30 cellular contexts compared by ENCODE assay signal in the genomic region with DNA sequence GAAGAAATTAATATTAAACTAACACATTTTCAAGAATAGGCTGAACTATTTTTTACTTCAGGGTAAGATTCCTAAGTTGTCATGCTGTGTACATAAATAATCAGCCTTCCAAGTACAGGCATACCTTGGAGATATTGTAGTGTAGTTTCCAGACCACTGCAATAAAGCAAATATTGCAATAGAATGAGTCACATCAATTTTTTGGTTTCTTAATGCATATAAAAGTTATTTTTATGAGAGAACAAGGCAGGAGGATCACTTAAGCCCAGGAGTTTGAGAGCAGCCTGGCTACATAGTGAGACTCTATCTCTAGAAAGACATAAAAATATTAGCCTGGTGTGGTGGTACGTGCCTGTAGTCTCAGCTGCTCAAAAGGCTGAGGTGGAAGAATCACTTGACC.
DNase-seq lines count a peak whose midpoint lies in the region; ATAC-seq, FAIRE-seq and TF ChIP-seq lines count a peak whose summit lies in the region.
"Had no signal": no experiment of that assay in that cellular context is flagged by ENCODE, and none has a peak within 500 bp of the region (broad histone marks: within the 10 kb centered on the region; RNA-seq: fewer than 3 reads in every experiment).

No MANE protein-coding gene starts in this region.

- ATAC-seq in activated CD8-positive, alpha-beta T cell treated with anti-CD3 and anti-CD28 coated beads, Interleukin-2, amount 10 ng/mL, durations not matched to agents 7 days and 5 days = no peak
- no peak for ATAC-seq in activated CD8-positive, alpha-beta memory T cell treated with anti-CD3 and anti-CD28 coated beads, Interleukin-2, amount 10 ng/mL, durations not matched to agents 7 days and 5 days
- ATAC-seq: activated CD8-positive, alpha-beta T cell treated with anti-CD3 and anti-CD28 coated beads for 36 hours; heart right ventricle; left lobe of liver had no signal

- H3K4me1 ChIP-seq in mammary epithelial cell (ENCODE audit: insufficient read depth, low read length) (peaks cover 32% of the 10 kb centered on the region), SJSA1 (replicated peaks) (peaks cover 17% of the 10 kb centered on the region), sigmoid colon (no peaks in the 10 kb centered on the region), small intestine (ENCODE audit: control insufficient read depth in 2 of 2, insufficient read depth in 1 of 2, low read depth in 1 of 2, low read length in 1 of 2) (no peaks in the 10 kb centered on the region)
- H3K4me1 ChIP-seq: ascending aorta, colonic mucosa, heart right ventricle, spleen, upper lobe of left lung had no signal

- H3K4me2 ChIP-seq in mammary epithelial cell (ENCODE audit: insufficient read depth, low read depth, low read length) = peak overlapping the region; percentile 15
- H3K4me2 ChIP-seq: KMS-11 had no signal

- no peak for TF ChIP-seq EP300 in sigmoid colon (IDR thresholded peaks at IDR 0.05)

- peaks cover 1% of the 10 kb centered on the region for H3K36me3 Mint-ChIP-seq in MCF 10A (ENCODE audit: insufficient read depth, unreplicated experiment)
- H3K36me3 Mint-ChIP-seq in activated CD8-positive, alpha-beta T cell treated with anti-CD3 and anti-CD28 coated beads, Interleukin-2, amount 10 ng/mL, durations not matched to agents 7 days and 5 days (ENCODE audit: low read depth) = no peaks in the 10 kb centered on the region
- H3K36me3 Mint-ChIP-seq in activated CD8-positive, alpha-beta memory T cell treated with anti-CD3 and anti-CD28 coated beads, Interleukin-2, amount 10 ng/mL, durations not matched to agents 7 days and 5 days = no peaks in the 10 kb centered on the region
- H3K36me3 Mint-ChIP-seq: activated naive CD4-positive, alpha-beta T cell treated with anti-CD3 and anti-CD28 coated beads, Interleukin-2, amount 10 ng/mL, durations not matched to agents 7 days and 5 days; CD14-positive monocyte; mesothelial cell of epicardium had no signal

- H3K4me1 Mint-ChIP-seq in MCF 10A (ENCODE audit: insufficient read depth, unreplicated experiment) = no peaks in the 10 kb centered on the region
- H3K4me1 Mint-ChIP-seq in activated CD8-positive, alpha-beta T cell treated with anti-CD3 and anti-CD28 coated beads, Interleukin-2, amount 10 ng/mL, durations not matched to agents 7 days and 5 days (ENCODE audit: low read depth) = no peaks in the 10 kb centered on the region
- H3K4me1 Mint-ChIP-seq in activated CD8-positive, alpha-beta memory T cell treated with anti-CD3 and anti-CD28 coated beads, Interleukin-2, amount 10 ng/mL, durations not matched to agents 7 days and 5 days = no peaks in the 10 kb centered on the region
- H3K4me1 Mint-ChIP-seq: activated naive CD4-positive, alpha-beta T cell treated with anti-CD3 and anti-CD28 coated beads, Interleukin-2, amount 10 ng/mL, durations not matched to agents 7 days and 5 days; CD14-positive monocyte; mesothelial cell of epicardium; nephron progenitor cell had no signal

- in situ Hi-C loops in mammary epithelial cell (cut with MboI; ENCODE audit: low sequenced_read_pairs in 2 of 2) = loop anchor here in 1 of 2 donors (25.0 kb wide), 1 partner anchor 739 kb away; no protein-coding TSS in a partner anchor

- H3K9ac ChIP-seq in mammary epithelial cell (ENCODE audit: insufficient read depth, low read length) = no peak overlapping the region
- H3K9ac ChIP-seq: KMS-11 had no signal

- TF ChIP-seq CTCF in mammary epithelial cell (conservative IDR thresholded peaks at IDR 0.05 in 1 of 2, IDR thresholded peaks at IDR 0.05 in 1 of 2; ENCODE audit: extremely low read depth in 1 of 2, insufficient read depth in 1 of 2, low read depth in 1 of 2, low read length in 2 of 2) (no peak), MCF 10A (IDR thresholded peaks at IDR 0.05; ENCODE audit: unreplicated experiment) (no peak), fibroblast of pulmonary artery (IDR thresholded peaks at IDR 0.05; ENCODE audit: low read length, missing control alignments) (no peak), sigmoid colon (IDR thresholded peaks at IDR 0.05) (no peak)

- peak; percentile 48 for DNase-seq in mammary epithelial cell
- DNase-seq in MCF 10A (ENCODE audit: unreplicated experiment) = no peak
- peak in 1 of 2 experiments; percentile 26 for DNase-seq in SJSA1 (ENCODE audit: low read depth in 1 of 2, low spot score in 2 of 2)
- DNase-seq in fibroblast of pulmonary artery (ENCODE audit: low read depth) = peak; percentile 25
- DNase-seq in activated CD8-positive, alpha-beta T cell treated with anti-CD3 and anti-CD28 coated beads, Interleukin-2, amount 10 ng/mL, durations not matched to agents 7 days and 5 days = no peak
- no peak for DNase-seq in activated CD8-positive, alpha-beta memory T cell treated with anti-CD3 and anti-CD28 coated beads, Interleukin-2, amount 10 ng/mL, durations not matched to agents 7 days and 5 days
- no peak for DNase-seq in sigmoid colon
- no peak for DNase-seq in small intestine
- DNase-seq: 8988T; activated CD4-positive, CD25-positive, alpha-beta regulatory T cell; activated CD8-positive, alpha-beta T cell treated with anti-CD3 and anti-CD28 coated beads for 36 hours; activated naive CD4-positive, alpha-beta T cell treated with anti-CD3 and anti-CD28 coated beads, Interleukin-2, amount 10 ng/mL, durations not matched to agents 7 days and 5 days; activated T-cell treated with anti-CD3 and anti-CD28 coated beads, Interleukin-2, amount 50 U/mL, for 48 hours; colonic mucosa; endodermal cell; heart right ventricle; NCI-H1092 treated with DMSO at 0.1 percent for 48 hours; NCI-H2107; NCI-H524; nephron progenitor cell; spleen; stimulated activated CD4-positive, alpha-beta T cell treated with anti-CD3 and anti-CD28 coated beads, Interleukin-4, amount 100 ng/mL, for 4 hours; upper lobe of left lung had no signal

- H3K27me3 ChIP-seq in mammary epithelial cell (ENCODE audit: insufficient read depth, low read length) = no peaks in the 10 kb centered on the region
- H3K27me3 ChIP-seq in SJSA1 (replicated peaks) = no peaks in the 10 kb centered on the region
- H3K27me3 ChIP-seq in sigmoid colon = no peaks in the 10 kb centered on the region
- H3K27me3 ChIP-seq in small intestine (ENCODE audit: control insufficient read depth in 2 of 2, insufficient read depth in 2 of 2, low read length in 2 of 2) = no peaks in the 10 kb centered on the region
- H3K27me3 ChIP-seq: ascending aorta, colonic mucosa, spleen, upper lobe of left lung had no signal

- 100% methylated on average over 1 of the region's 1 CpG for WGBS in mammary epithelial cell (ENCODE audit: low coverage, missing lambda C conversion rate)
- WGBS in sigmoid colon, 2 donors = 69 to 85% methylated on average over 1 of the region's 1 CpG
- 57 to 78% (median 75%) methylated on average over 1 of the region's 1 CpG for whole genome bisulfite sequencing in small intestine, 3 donors

- no peak for TF ChIP-seq POLR2A in sigmoid colon (IDR thresholded peaks at IDR 0.05)

- H3K27ac ChIP-seq in mammary epithelial cell (ENCODE audit: insufficient read depth, low read depth, low read length) (no peak overlapping the region), SJSA1 (peak overlapping the region; percentile 40), sigmoid colon (no peak overlapping the region), small intestine (ENCODE audit: low read depth in 1 of 2, low read length in 1 of 2) (no peak overlapping the region)
- H3K27ac ChIP-seq: ascending aorta, colonic mucosa, heart right ventricle, KMS-11, spleen, upper lobe of left lung had no signal

- H3K27me3 Mint-ChIP-seq in MCF 10A (ENCODE audit: insufficient read depth, unreplicated experiment) = no peaks in the 10 kb centered on the region
- peaks cover 9% of the 10 kb centered on the region for H3K27me3 Mint-ChIP-seq in activated CD8-positive, alpha-beta T cell treated with anti-CD3 and anti-CD28 coated beads, Interleukin-2, amount 10 ng/mL, durations not matched to agents 7 days and 5 days (ENCODE audit: low read depth)
- no peaks in the 10 kb centered on the region for H3K27me3 Mint-ChIP-seq in activated CD8-positive, alpha-beta memory T cell treated with anti-CD3 and anti-CD28 coated beads, Interleukin-2, amount 10 ng/mL, durations not matched to agents 7 days and 5 days
- H3K27me3 Mint-ChIP-seq: activated CD8-positive, alpha-beta T cell treated with anti-CD3 and anti-CD28 coated beads for 36 hours; activated naive CD4-positive, alpha-beta T cell treated with anti-CD3 and anti-CD28 coated beads, Interleukin-2, amount 10 ng/mL, durations not matched to agents 7 days and 5 days had no signal

- H4K20me1 ChIP-seq in mammary epithelial cell (ENCODE audit: insufficient read depth, low read length) = no peaks in the 10 kb centered on the region

- H3K4me3 Mint-ChIP-seq in MCF 10A (ENCODE audit: unreplicated experiment) = no peak overlapping the region
- no peak overlapping the region for H3K4me3 Mint-ChIP-seq in activated CD8-positive, alpha-beta T cell treated with anti-CD3 and anti-CD28 coated beads, Interleukin-2, amount 10 ng/mL, durations not matched to agents 7 days and 5 days
- no peak overlapping the region for H3K4me3 Mint-ChIP-seq in activated CD8-positive, alpha-beta memory T cell treated with anti-CD3 and anti-CD28 coated beads, Interleukin-2, amount 10 ng/mL, durations not matched to agents 7 days and 5 days
- H3K4me3 Mint-ChIP-seq: activated CD8-positive, alpha-beta T cell treated with anti-CD3 and anti-CD28 coated beads for 36 hours; activated naive CD4-positive, alpha-beta T cell treated with anti-CD3 and anti-CD28 coated beads, Interleukin-2, amount 10 ng/mL, durations not matched to agents 7 days and 5 days; CD14-positive monocyte; endodermal cell; mesothelial cell of epicardium; nephron progenitor cell had no signal

- H3K9me3 ChIP-seq in mammary epithelial cell (replicated peaks; ENCODE audit: insufficient read depth, low read length) (no peaks in the 10 kb centered on the region), SJSA1 (replicated peaks) (no peaks in the 10 kb centered on the region), sigmoid colon (no peaks in the 10 kb centered on the region), small intestine (ENCODE audit: control insufficient read depth, low read depth) (no peaks in the 10 kb centered on the region)
- H3K9me3 ChIP-seq: ascending aorta, colonic mucosa, heart right ventricle, spleen, upper lobe of left lung had no signal

- no peaks in the 10 kb centered on the region for H3K79me2 ChIP-seq in mammary epithelial cell (ENCODE audit: insufficient read depth, low read length)

- no peaks in the 10 kb centered on the region for H3K36me3 ChIP-seq in mammary epithelial cell (ENCODE audit: insufficient read depth, low read length)
- H3K36me3 ChIP-seq in SJSA1 = no peaks in the 10 kb centered on the region
- H3K36me3 ChIP-seq in sigmoid colon = no peaks in the 10 kb centered on the region
- H3K36me3 ChIP-seq in small intestine (ENCODE audit: control insufficient read depth in 2 of 2, insufficient read depth in 2 of 2, low read length in 2 of 2) = no peaks in the 10 kb centered on the region
- H3K36me3 ChIP-seq: ascending aorta, colonic mucosa, heart right ventricle, spleen, upper lobe of left lung had no signal

- dilution Hi-C loops in mammary epithelial cell (cut with HindIII; ENCODE audit: low sequenced_read_pairs) = loop anchor here (25.0 kb wide), 1 partner anchor 239 kb away; no protein-coding TSS in a partner anchor

- no peak overlapping the region for H2AFZ ChIP-seq in mammary epithelial cell (ENCODE audit: low read depth, low read length)

- CTCF ChIA-PET in mammary epithelial cell (lab: Charles Lee; ENCODE audit: low non-redundant PET) = no interaction called here
- CTCF ChIA-PET in MCF 10A (lab: Yijun Ruan, JAX) = no interaction called here
- CTCF ChIA-PET in activated CD8-positive, alpha-beta T cell treated with anti-CD3 and anti-CD28 coated beads, Interleukin-2, amount 10 ng/mL, durations not matched to agents 7 days and 5 days (lab: Charles Lee) = interaction anchor here (1.4 kb wide), 1 partner anchor 8 kb away, joined by 9 read pairs; no protein-coding TSS in a partner anchor
- CTCF ChIA-PET in activated CD8-positive, alpha-beta memory T cell treated with anti-CD3 and anti-CD28 coated beads, Interleukin-2, amount 10 ng/mL, durations not matched to agents 7 days and 5 days (lab: Charles Lee) = no interaction called here

- no peak for FAIRE-seq in small intestine (lab: Jason Lieb, UNC)
- FAIRE-seq: GM12892, GM19239 had no signal

- H3K9me3 Mint-ChIP-seq in MCF 10A (ENCODE audit: unreplicated experiment) = peaks cover 14% of the 10 kb centered on the region
- H3K9me3 Mint-ChIP-seq in activated CD8-positive, alpha-beta T cell treated with anti-CD3 and anti-CD28 coated beads, Interleukin-2, amount 10 ng/mL, durations not matched to agents 7 days and 5 days (ENCODE audit: insufficient read depth) = no peaks in the 10 kb centered on the region
- H3K9me3 Mint-ChIP-seq in activated CD8-positive, alpha-beta memory T cell treated with anti-CD3 and anti-CD28 coated beads, Interleukin-2, amount 10 ng/mL, durations not matched to agents 7 days and 5 days (ENCODE audit: low read depth) = no peaks in the 10 kb centered on the region
- H3K9me3 Mint-ChIP-seq: activated CD8-positive, alpha-beta T cell treated with anti-CD3 and anti-CD28 coated beads for 36 hours; activated naive CD4-positive, alpha-beta T cell treated with anti-CD3 and anti-CD28 coated beads, Interleukin-2, amount 10 ng/mL, durations not matched to agents 7 days and 5 days; endodermal cell; mesothelial cell of epicardium; nephron progenitor cell had no signal

- intact Hi-C loops in mammary epithelial cell (cut with micrococcal nuclease) = no loop called here
- intact Hi-C loops in MCF 10A (cut with micrococcal nuclease) = no loop called here
- intact Hi-C loops in sigmoid colon (cut with DNase I) = no loop called here

- POLR2A ChIA-PET in MCF 10A (lab: Yijun Ruan, JAX) = no interaction called here
- POLR2A ChIA-PET in activated CD8-positive, alpha-beta T cell treated with anti-CD3 and anti-CD28 coated beads, Interleukin-2, amount 10 ng/mL, durations not matched to agents 7 days and 5 days (lab: Charles Lee) = no interaction called here

- no TSS peak for BruUV-seq in mammary epithelial cell (replicated peaks; lab: Mats Ljungman, UMichigan)
- BruUV-seq in MCF 10A (replicated peaks; lab: Mats Ljungman, UMichigan) = no TSS peak

- no peak overlapping the region for H3K27ac Mint-ChIP-seq in MCF 10A (ENCODE audit: low read depth, unreplicated experiment)
- H3K27ac Mint-ChIP-seq in activated CD8-positive, alpha-beta T cell treated with anti-CD3 and anti-CD28 coated beads, Interleukin-2, amount 10 ng/mL, durations not matched to agents 7 days and 5 days = no peak overlapping the region
- H3K27ac Mint-ChIP-seq in activated CD8-positive, alpha-beta memory T cell treated with anti-CD3 and anti-CD28 coated beads, Interleukin-2, amount 10 ng/mL, durations not matched to agents 7 days and 5 days = no peak overlapping the region
- H3K27ac Mint-ChIP-seq: activated CD8-positive, alpha-beta T cell treated with anti-CD3 and anti-CD28 coated beads for 36 hours; activated naive CD4-positive, alpha-beta T cell treated with anti-CD3 and anti-CD28 coated beads, Interleukin-2, amount 10 ng/mL, durations not matched to agents 7 days and 5 days; CD14-positive monocyte; endodermal cell; mesothelial cell of epicardium; nephron progenitor cell had no signal

- no peak overlapping the region for H3K4me3 ChIP-seq in mammary epithelial cell (replicated peaks in 1 of 3; ENCODE audit: insufficient read depth in 1 of 3, low read depth in 2 of 3, low read length in 3 of 3)
- no peak overlapping the region for H3K4me3 ChIP-seq in SJSA1
- no peak overlapping the region for H3K4me3 ChIP-seq in fibroblast of pulmonary artery (replicated peaks; ENCODE audit: low read depth, low read length)
- no peak overlapping the region for H3K4me3 ChIP-seq in sigmoid colon
- H3K4me3 ChIP-seq in small intestine (ENCODE audit: low read depth in 1 of 2, low read length in 2 of 2) = no peak overlapping the region
- H3K4me3 ChIP-seq: ascending aorta, colonic mucosa, heart right ventricle, spleen, upper lobe of left lung had no signal

Comparison
In these comparisons a context has a peak if more than half of its experiments do, and no peak if none do; other contexts are left out.
1. DNase-seq: peak in mammary epithelial cell (single experiment) and fibroblast of pulmonary artery (single experiment); none in MCF 10A (single experiment), activated CD8-positive, alpha-beta T cell treated with anti-CD3 and anti-CD28 coated beads, Interleukin-2, amount 10 ng/mL, durations not matched to agents 7 days and 5 days (single experiment), activated CD8-positive, alpha-beta memory T cell treated with anti-CD3 and anti-CD28 coated beads, Interleukin-2, amount 10 ng/mL, durations not matched to agents 7 days and 5 days (single experiment), sigmoid colon (single experiment) and small intestine (single experiment).